2 cellular contexts compared by ENCODE assay signal in genomic region chr1:17599301-17600300, GRCh38.
A peak's percentile ranks its signal among the peaks of the same experiment; 100 is the strongest.
TF ChIP-seq lines count a peak whose summit lies in the region.

No MANE protein-coding gene starts in this region.

TF ChIP-seq in H1, 55 proteins besides CTCF, POLR2A, EP300 and RAD21:
- TF ChIP-seq POU5F1 (IDR thresholded peaks at IDR 0.05; ENCODE audit: low read depth, low read length) (no peak), BACH1 (IDR thresholded peaks at IDR 0.05; ENCODE audit: low read length) (no peak), MAFK (IDR thresholded peaks at IDR 0.05; ENCODE audit: low read depth, low read length) (no peak)

TF ChIP-seq in HepG2, 621 proteins besides CTCF, POLR2A, EP300 and RAD21:
- TF ChIP-seq KDM1A (CRISPR knock-in tag; IDR thresholded peaks at IDR 0.05): no peak
- TF ChIP-seq TBP (CRISPR knock-in tag; IDR thresholded peaks at IDR 0.05): no peak
- TF ChIP-seq RBFOX2 (IDR thresholded peaks at IDR 0.05; ENCODE audit: low read depth, low read length): 0 out of 2 replicates have a peak, but pooled peaks have one; percentile 21
- TF ChIP-seq PTBP1 (IDR thresholded peaks at IDR 0.05; ENCODE audit: low read depth, low read length, poor library complexity, severe bottlenecking): no peak
- TF ChIP-seq ZFP1 (CRISPR knock-in tag; IDR thresholded peaks at IDR 0.05): no peak
- no peak for TF ChIP-seq ZNF333 (CRISPR knock-in tag; IDR thresholded peaks at IDR 0.05; ENCODE audit: borderline replicate concordance)
- TF ChIP-seq ZNF263 (CRISPR knock-in tag; IDR thresholded peaks at IDR 0.05): 0 out of 2 replicates have a peak, but pooled peaks have one; percentile 27
TF ChIP-seq in HepG2: peak in this region for 2.
